29 cellular contexts compared by ENCODE assay signal in the genomic region with DNA sequence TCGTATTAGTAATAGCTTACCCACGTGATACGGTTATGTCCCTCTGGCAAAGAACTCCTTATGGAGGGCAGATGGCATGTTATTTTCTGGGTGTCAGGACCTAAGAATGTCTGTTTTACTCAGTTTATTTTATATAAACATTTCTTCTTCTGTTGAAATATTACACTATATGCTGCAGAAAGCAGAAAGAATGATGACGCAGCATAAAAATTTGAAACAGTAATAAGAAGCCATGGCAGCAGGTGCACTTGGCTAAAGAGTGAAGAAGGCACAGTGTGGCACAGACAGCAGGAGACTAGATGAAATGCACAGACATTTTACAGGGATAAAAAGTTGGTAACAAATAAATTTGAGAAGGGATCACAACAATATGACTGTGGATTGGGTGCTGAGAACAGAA. TPM values are rescaled to one million over a fixed set of nuclear protein-coding genes. Genes with fewer than 3 reads are reported as not detected.
DNase-seq lines count a peak whose midpoint lies in the region; ATAC-seq, FAIRE-seq and TF ChIP-seq lines count a peak whose summit lies in the region.
"Had no signal": no experiment of that assay in that cellular context is flagged by ENCODE, and none has a peak within 500 bp of the region (broad histone marks: within the 10 kb centered on the region; RNA-seq: fewer than 3 reads in every experiment).

No MANE protein-coding gene starts in this region.

- H3K4me3 ChIP-seq in HepG2 (replicated peaks in 1 of 3; ENCODE audit: insufficient read depth in 1 of 3, low read depth in 2 of 3, low read length in 3 of 3) (no peak overlapping the region), right lobe of liver (no peak overlapping the region), IMR-90 (ENCODE audit: insufficient read depth, low read depth, low read length) (no peak overlapping the region), H1 (ENCODE audit: extremely low read depth in 1 of 4, insufficient read depth in 2 of 4, low read depth in 3 of 4, low read length in 4 of 4) (no peak overlapping the region)
- H3K4me3 ChIP-seq: BLaER1 had no signal

- DNase-seq in HepG2 (ENCODE audit: low spot score) (no peak), right lobe of liver (no peak), IMR-90 (no peak), cerebellar cortex (ENCODE audit: low spot score) (peak; percentile 16), H1 (ENCODE audit: low read depth in 1 of 2, low spot score in 2 of 2) (no peak), cerebellar nuclear complex (lab: John Stamatoyannopoulos, UW) (no peak)
- DNase-seq: ACHN; BE2C; CD4-positive, alpha-beta memory T cell; CD4-positive, CD25-positive, alpha-beta regulatory T cell; CD8-positive, alpha-beta memory T cell; COR-L47; DMS 273 treated with DMSO at 0.1 percent for 48 hours; DMS153; DMS53; DMS79; DND-41; EL; GF-D8 had no signal

- no peak overlapping the region for H4K5ac ChIP-seq in IMR-90 (ENCODE audit: low read depth, low read length)
- no peak overlapping the region for H4K5ac ChIP-seq in H1 (ENCODE audit: insufficient read length, low read depth, low read length)

- H3K56ac ChIP-seq in IMR-90 (ENCODE audit: extremely low read depth, insufficient read depth, low read length) (no peak overlapping the region), H1 (replicated peaks; ENCODE audit: insufficient read length, low read depth, low read length) (no peak overlapping the region)

- H3K9ac ChIP-seq in HepG2 (ENCODE audit: insufficient read depth, low read depth, low read length) (no peak overlapping the region), IMR-90 (ENCODE audit: low read depth, low read length) (no peak overlapping the region), H1 (replicated peaks in 1 of 4; ENCODE audit: extremely low read depth in 1 of 4, low read depth in 3 of 4, low read length in 3 of 4) (no peak overlapping the region)
- H3K9ac ChIP-seq: BLaER1 had no signal

- H2AK5ac ChIP-seq in IMR-90 (ENCODE audit: low read depth, low read length) = no peak overlapping the region
- H2AK5ac ChIP-seq in H1 (ENCODE audit: low read depth, low read length) = no peak overlapping the region

- H3K27ac ChIP-seq in HepG2 (ENCODE audit: extremely low read length, insufficient read depth, low read length) (no peak overlapping the region), right lobe of liver (no peak overlapping the region), IMR-90 (ENCODE audit: insufficient read depth, low read length) (no peak overlapping the region), H1 (ENCODE audit: low read depth, low read length) (no peak overlapping the region)
- H3K27ac ChIP-seq: 22Rv1, BLaER1 had no signal

- no peaks in the 10 kb centered on the region for H3K79me2 ChIP-seq in HepG2 (ENCODE audit: insufficient read depth, low read length)
- H3K79me2 ChIP-seq in H1 (ENCODE audit: control insufficient read depth in 1 of 2, insufficient read depth in 2 of 2, low read length in 2 of 2) = no peaks in the 10 kb centered on the region

- no peaks in the 10 kb centered on the region for H4K20me1 ChIP-seq in HepG2 (ENCODE audit: insufficient read depth, low read length)
- no peaks in the 10 kb centered on the region for H4K20me1 ChIP-seq in IMR-90 (ENCODE audit: insufficient read depth, low read length)
- no peaks in the 10 kb centered on the region for H4K20me1 ChIP-seq in H1 (replicated peaks in 1 of 2; ENCODE audit: control insufficient read depth in 1 of 2, insufficient read depth in 2 of 2, low read length in 2 of 2)
- H4K20me1 ChIP-seq: BLaER1 had no signal

- H2AFZ ChIP-seq in HepG2 (ENCODE audit: low read length) (no peak overlapping the region), IMR-90 (replicated peaks; ENCODE audit: low read length, poor library complexity) (no peak overlapping the region), H1 (ENCODE audit: low read length) (no peak overlapping the region)

- BruUV-seq in HepG2 (replicated peaks; lab: Mats Ljungman, UMichigan) = no TSS peak
- BruUV-seq in IMR-90 (replicated peaks; lab: Mats Ljungman, UMichigan) = no TSS peak

- FAIRE-seq in HepG2 (lab: Jason Lieb, UNC) (no peak), H1 (lab: Jason Lieb, UNC) (no peak)
- FAIRE-seq: G401.6, GM12891, GM19239 had no signal

- H3K36me3 ChIP-seq in HepG2 (replicated peaks in 1 of 2; ENCODE audit: control insufficient read depth in 1 of 2, insufficient read depth in 2 of 2, low read length in 2 of 2) = no peaks in the 10 kb centered on the region
- H3K36me3 ChIP-seq in right lobe of liver = no peaks in the 10 kb centered on the region
- H3K36me3 ChIP-seq in IMR-90 (ENCODE audit: control insufficient read depth, insufficient read depth, low read length) = no peaks in the 10 kb centered on the region
- H3K36me3 ChIP-seq in H1 (ENCODE audit: control insufficient read depth in 2 of 4, insufficient read depth in 4 of 4, low read length in 3 of 4) = no peaks in the 10 kb centered on the region
- H3K36me3 ChIP-seq: BE2C, BLaER1 had no signal

- peaks cover 87% of the 10 kb centered on the region for H3K9me3 ChIP-seq in HepG2 (ENCODE audit: low read length)
- no peaks in the 10 kb centered on the region for H3K9me3 ChIP-seq in right lobe of liver
- H3K9me3 ChIP-seq in IMR-90 (ENCODE audit: control insufficient read depth, insufficient read depth, low read length) = peaks cover 17% of the 10 kb centered on the region
- no peaks in the 10 kb centered on the region for H3K9me3 ChIP-seq in H1 (ENCODE audit: insufficient read depth in 2 of 2, low read depth in 1 of 2, low read length in 1 of 2)
- H3K9me3 ChIP-seq: BE2C had no signal

- H2BK12ac ChIP-seq in H1 (ENCODE audit: low read depth, low read length) = no peak overlapping the region

- H3K14ac ChIP-seq in IMR-90 (replicated peaks; ENCODE audit: low read depth, low read length) (no peak overlapping the region), H1 (ENCODE audit: insufficient read length) (no peak overlapping the region)

- H2BK5ac ChIP-seq in IMR-90 (ENCODE audit: low read depth, low read length, poor library complexity, severe bottlenecking) = no peak overlapping the region
- H2BK5ac ChIP-seq in H1 (ENCODE audit: low read depth, low read length) = no peak overlapping the region

- TF ChIP-seq POLR2A in HepG2 (IDR thresholded peaks at IDR 0.05; ENCODE audit: insufficient read depth in 1 of 2, low read depth in 2 of 2, low read length in 2 of 2) = no peak
- no peak for TF ChIP-seq POLR2A in right lobe of liver (IDR thresholded peaks at IDR 0.05)
- TF ChIP-seq POLR2A in IMR-90 (IDR thresholded peaks at IDR 0.05; ENCODE audit: low read depth, low read length) = no peak
- no peak for TF ChIP-seq POLR2A in H1 (IDR thresholded peaks at IDR 0.05; ENCODE audit: control extremely low read depth in 1 of 2, low read depth in 2 of 2, low read length in 2 of 2)

- ATAC-seq in HepG2 = no peak
- no peak for ATAC-seq in right lobe of liver
- no peak for ATAC-seq in IMR-90 (ENCODE audit: low read depth)
- ATAC-seq in GM21529 (IDR thresholded peaks at IDR 0.05; ENCODE audit: unreplicated experiment) = no peak
- no peak for ATAC-seq in HG02623 (IDR thresholded peaks at IDR 0.05; ENCODE audit: unreplicated experiment)

- H3K4me1 ChIP-seq in HepG2 (ENCODE audit: insufficient read depth, low read length) (no peaks in the 10 kb centered on the region), right lobe of liver (no peaks in the 10 kb centered on the region), IMR-90 (ENCODE audit: control insufficient read depth, insufficient read depth, low read length) (no peaks in the 10 kb centered on the region), H1 (replicated peaks in 1 of 4; ENCODE audit: control insufficient read depth in 3 of 4, insufficient read depth in 4 of 4, low read length in 3 of 4) (no peaks in the 10 kb centered on the region)
- H3K4me1 ChIP-seq: BE2C, BLaER1 had no signal

- H4K91ac ChIP-seq in IMR-90 (ENCODE audit: insufficient read depth, low read depth, low read length) (no peak overlapping the region), H1 (replicated peaks; ENCODE audit: insufficient read length, low read length) (no peak overlapping the region)

- H4K8ac ChIP-seq in IMR-90 (ENCODE audit: low read depth in 2 of 2, low read length in 2 of 2) = no peak overlapping the region
- no peak overlapping the region for H4K8ac ChIP-seq in H1 (ENCODE audit: extremely low read depth, insufficient read depth, low read length)

- TF ChIP-seq CTCF in HepG2 (CRISPR knock-in tag; IDR thresholded peaks at IDR 0.05) = no peak
- TF ChIP-seq CTCF in right lobe of liver (IDR thresholded peaks at IDR 0.05) = no peak
- TF ChIP-seq CTCF in IMR-90 (conservative IDR thresholded peaks at IDR 0.05; ENCODE audit: low read depth, low read length) = no peak
- no peak for TF ChIP-seq CTCF in H1 (IDR thresholded peaks at IDR 0.05; ENCODE audit: control extremely low read depth in 1 of 3, insufficient read depth in 1 of 3, low read depth in 1 of 3, low read length in 3 of 3)

- TF ChIP-seq RAD21 in HepG2 (CRISPR knock-in tag; IDR thresholded peaks at IDR 0.05) = no peak
- no peak for TF ChIP-seq RAD21 in IMR-90 (IDR thresholded peaks at IDR 0.05; ENCODE audit: low read length)
- TF ChIP-seq RAD21 in H1 (IDR thresholded peaks at IDR 0.05 in 1 of 2, conservative IDR thresholded peaks at IDR 0.05 in 1 of 2; ENCODE audit: low read depth in 2 of 2, low read length in 2 of 2) = no peak

- TF ChIP-seq EP300 in HepG2 (IDR thresholded peaks at IDR 0.05; ENCODE audit: low read depth in 2 of 2, low read length in 2 of 2) = no peak
- TF ChIP-seq EP300 in HepG2 (CRISPR knock-in tag; IDR thresholded peaks at IDR 0.05; ENCODE audit: borderline replicate concordance) = no peak
- no peak for TF ChIP-seq EP300 in H1 (IDR thresholded peaks at IDR 0.05; ENCODE audit: borderline replicate concordance in 1 of 2, low read depth in 2 of 2, low read length in 2 of 2)

- 55% methylated on average over 4 of the region's 4 CpGs for WGBS in HepG2 (ENCODE audit: low lambda C conversion rate)
- 69% methylated on average over 4 of the region's 4 CpGs for WGBS in right lobe of liver (ENCODE audit: insufficient coverage, low coverage, low lambda C conversion rate, missing lambda C conversion rate)
- 100% methylated on average over 1 of the region's 4 CpGs; no CpG with 5 or more reads in 1 of the 2 experiments for WGBS in IMR-90 (ENCODE audit: extremely low coverage in 2 of 2, insufficient read length in 1 of 2), 2 experiments
- WGBS in H1 (ENCODE audit: extremely low coverage in 1 of 2, insufficient coverage in 1 of 2, insufficient read length in 1 of 2, insufficient replicate concordance in 2 of 2, low coverage in 1 of 2, low lambda C conversion rate in 2 of 2, missing lambda C conversion rate in 1 of 2), 2 experiments = 92% methylated on average over 4 of the region's 4 CpGs; no CpG with 5 or more reads in 1 of the 2 experiments

- H3K4ac ChIP-seq in IMR-90 (ENCODE audit: low read depth, low read length) (no peak overlapping the region), H1 (replicated peaks; ENCODE audit: insufficient read length, low read depth, low read length) (no peak overlapping the region)

- CTCF ChIA-PET in HepG2 (lab: Yijun Ruan, JAX; ENCODE audit: low intra/inter-chr PET ratio, low total read pairs) (no interaction called here), IMR-90 (lab: Yijun Ruan, JAX) (no interaction called here), H1 (lab: Charles Lee; ENCODE audit: partially characterized antibody) (interaction anchor here (1.4 to 1.9 kb wide), 2 partner anchors 15 to 71 kb away, joined by 4 read pairs; no protein-coding TSS in a partner anchor)

- H3K27me3 ChIP-seq in HepG2 (ENCODE audit: control insufficient read depth in 1 of 2, insufficient read depth in 2 of 2, low read length in 2 of 2) (no peaks in the 10 kb centered on the region), right lobe of liver (no peaks in the 10 kb centered on the region), IMR-90 (ENCODE audit: control insufficient read depth, insufficient read depth, low read length) (no peaks in the 10 kb centered on the region), H1 (replicated peaks in 1 of 4; ENCODE audit: control insufficient read depth in 3 of 4, extremely low read depth in 1 of 4, insufficient read depth in 3 of 4, low read length in 3 of 4) (no peaks in the 10 kb centered on the region)
- H3K27me3 ChIP-seq: BE2C, BLaER1 had no signal

- dilution Hi-C loops in IMR-90 (cut with HindIII; ENCODE audit: low sequenced_read_pairs, unreplicated experiment) = no loop called here

- no peak overlapping the region for H3K23ac ChIP-seq in IMR-90 (ENCODE audit: low read depth, low read length)
- H3K23ac ChIP-seq in H1 (ENCODE audit: insufficient read length) = no peak overlapping the region

- in situ Hi-C loops in HepG2 (cut with HindIII; ENCODE audit: extremely low pct_ligation_motif_present, low pct_unique_long_range_greater_than_20kb) = no loop called here
- in situ Hi-C loops in IMR-90 (cut with MboI; ENCODE audit: low sequenced_read_pairs) = no loop called here

- H3K18ac ChIP-seq in IMR-90 (ENCODE audit: low read depth, low read length) (no peak overlapping the region), H1 (ENCODE audit: extremely low read depth, low read length) (no peak overlapping the region)

- POLR2A ChIA-PET in HepG2 (lab: Yijun Ruan, JAX) (no interaction called here), IMR-90 (lab: Charles Lee; ENCODE audit: unreplicated experiment) (no interaction called here), H1 (lab: Charles Lee; ENCODE audit: partially characterized antibody) (no interaction called here)

- H2AK9ac ChIP-seq in IMR-90 (replicated peaks; ENCODE audit: low read depth, low read length, poor library complexity) = no peak overlapping the region

- no peaks in the 10 kb centered on the region for H3K23me2 ChIP-seq in H1 (ENCODE audit: low read depth, low read length)

- intact Hi-C loops in HepG2 (cut with micrococcal nuclease; ENCODE audit: unreplicated experiment) = no loop called here
- intact Hi-C loops in right lobe of liver (cut with DNase I) = no loop called here
- intact Hi-C loops in IMR-90 (cut with micrococcal nuclease) = no loop called here

- H2BK120ac ChIP-seq in IMR-90 (ENCODE audit: low read depth, low read length) (no peak overlapping the region), H1 (replicated peaks; ENCODE audit: low read depth, low read length) (no peak overlapping the region)

- no peaks in the 10 kb centered on the region for H3K9me1 ChIP-seq in IMR-90 (ENCODE audit: insufficient read depth, low read length)

- no peaks in the 10 kb centered on the region for H3K79me1 ChIP-seq in IMR-90 (ENCODE audit: low read depth in 1 of 2, low read length in 2 of 2)
- H3K79me1 ChIP-seq in H1 (ENCODE audit: low read depth, low read length) = no peaks in the 10 kb centered on the region

- no peak overlapping the region for H2BK15ac ChIP-seq in IMR-90 (ENCODE audit: low read depth, low read length)
- H2BK15ac ChIP-seq in H1 (ENCODE audit: low read length) = no peak overlapping the region

- H2BK20ac ChIP-seq in IMR-90 (ENCODE audit: low read depth, low read length) (no peak overlapping the region), H1 (ENCODE audit: low read length) (no peak overlapping the region)

- H3K4me2 ChIP-seq in HepG2 (ENCODE audit: low read depth, low read length) = no peak overlapping the region
- H3K4me2 ChIP-seq in IMR-90 (ENCODE audit: low read depth, low read length) = no peak overlapping the region
- no peak overlapping the region for H3K4me2 ChIP-seq in H1 (ENCODE audit: insufficient read depth in 1 of 2, low read depth in 2 of 2, low read length in 2 of 2)
- H3K4me2 ChIP-seq: BLaER1 had no signal

RNA-seq across cellular contexts. Expression of gene CDH10, which starts 46.3 kb away (rescaled TPM):
- total RNA-seq in HepG2 (2016; rRNA removed; fragmentation: Illumina TruSeq; extraction: Trizol) = 0.04 TPM in 1 of 2 replicates, not detected in the other
- not detected in 2 replicates for total RNA-seq in HepG2 (2016; cell fraction: cytosol; rRNA removed; fragmentation: Illumina TruSeq; extraction: Trizol; ENCODE audit: low read depth)
- total RNA-seq in HepG2 (2016; cell fraction: insoluble cytoplasmic fraction; rRNA removed; fragmentation: Illumina TruSeq; extraction: Trizol) = not detected in 2 replicates
- total RNA-seq in HepG2 (2016; cell fraction: membrane; rRNA removed; fragmentation: Illumina TruSeq; extraction: Trizol) = not detected in 2 replicates
- not detected in 2 replicates for total RNA-seq in HepG2 (2016; cell fraction: nucleus; rRNA removed; fragmentation: Illumina TruSeq; extraction: Trizol)
- polyA plus RNA-seq in HepG2 (2011; rRNA removed) = 0.01 TPM in 1 of 2 replicates, not detected in the other
- 0.07 TPM in 1 of 2 replicates, not detected in the other for polyA plus RNA-seq in HepG2 (2011; cell fraction: cytosol; rRNA removed)
- polyA plus RNA-seq in HepG2 (2011; cell fraction: nucleus; rRNA removed) = not detected in 2 replicates
- polyA plus RNA-seq in HepG2 (2012) = not detected in 2 replicates
- not detected in 2 replicates for polyA plus RNA-seq in HepG2 (2016; cell fraction: cytosol; fragmentation: Illumina TruSeq; extraction: Trizol; ENCODE audit: low read depth)
- not detected in 2 replicates for polyA plus RNA-seq in HepG2 (2016; cell fraction: insoluble cytoplasmic fraction; fragmentation: Illumina TruSeq; extraction: Trizol; ENCODE audit: low read depth)
- polyA plus RNA-seq in HepG2 (2016; cell fraction: membrane; fragmentation: Illumina TruSeq; extraction: Trizol; ENCODE audit: low read depth) = not detected in 2 replicates
- polyA plus RNA-seq in HepG2 (2016; cell fraction: nucleus; fragmentation: Illumina TruSeq; extraction: Trizol; ENCODE audit: insufficient read depth, low read depth) = not detected in 2 replicates
- 8.1 TPM in 1 of 2 replicates, not detected in the other for polyA minus RNA-seq in HepG2 (2011; rRNA and poly(A)+ RNA removed; ENCODE audit: low replicate concordance)
- polyA minus RNA-seq in HepG2 (2011; cell fraction: cytosol; rRNA and poly(A)+ RNA removed) = 1.7 TPM in 1 of 2 replicates, not detected in the other
- polyA minus RNA-seq in HepG2 (2011; cell fraction: nucleus; rRNA and poly(A)+ RNA removed) = 0.12 and 0.26 TPM in 2 replicates
- not detected for total RNA-seq in right lobe of liver
- 0.18 and 0.28 TPM in 2 replicates for total RNA-seq in IMR-90 (2012; rRNA removed)
- polyA plus RNA-seq in IMR-90 (2012; rRNA removed) = 0.17 and 0.21 TPM in 2 replicates
- polyA plus RNA-seq in IMR-90 (2012; cell fraction: cytosol; rRNA removed) = 0.04 and 0.09 TPM in 2 replicates
- polyA plus RNA-seq in IMR-90 (2012; cell fraction: nucleus; rRNA removed; ENCODE audit: low replicate concordance) = 0.30 and 0.45 TPM in 2 replicates
- total RNA-seq in H1 (2021; fragmentation: NEBNext Ultra II Directional; extraction: Animal tissue kit (Norgen Biotek cat#: 25700)) = not detected in 2 replicates
- polyA plus RNA-seq in H1 (2011; rRNA removed) = 0.05 and 0.11 TPM in 2 replicates
- polyA plus RNA-seq in H1 (2011; cell fraction: cytosol; rRNA removed) = 0.14 TPM
- polyA plus RNA-seq in H1 (2011; cell fraction: nucleus; rRNA removed) = 0.19 TPM
- 0.05 to 0.23 TPM (median 0.11 TPM) in 4 replicates for polyA plus RNA-seq in H1 (2012, experiment 1 of 2)
- not detected for polyA plus RNA-seq in H1 (2012, experiment 2 of 2)
- polyA plus RNA-seq in H1 (2013, experiment 1 of 2) = 0.02 TPM
- 0.04 TPM for polyA plus RNA-seq in H1 (2013, experiment 2 of 2)
- 0.44 TPM in 1 of 2 replicates, not detected in the other for polyA minus RNA-seq in H1 (2011; rRNA and poly(A)+ RNA removed)
- not detected for polyA minus RNA-seq in H1 (2011; cell fraction: cytosol; rRNA and poly(A)+ RNA removed)
- polyA minus RNA-seq in H1 (2011; cell fraction: nucleus; rRNA and poly(A)+ RNA removed) = 0.30 TPM
- total RNA-seq: CD4-positive, alpha-beta memory T cell; CD4-positive, CD25-positive, alpha-beta regulatory T cell; CD8-positive, alpha-beta memory T cell; Daoy had no signal
- polyA plus RNA-seq: AG04450; CD14-positive monocyte; CD4-positive, alpha-beta memory T cell; CD4-positive, CD25-positive, alpha-beta regulatory T cell; CD8-positive, alpha-beta memory T cell had no signal

Comparison
In these comparisons a context has a peak if more than half of its experiments do, and no peak if none do; other contexts are left out.
1. Of the 41 proteins assayed by ChIP-seq in both HepG2 and H1: peak only in HepG2: none; only in H1: none; in both: MAFK; in neither: 40.